Comparison of ENCODE assay signal across 8 cellular contexts in the genomic region with DNA sequence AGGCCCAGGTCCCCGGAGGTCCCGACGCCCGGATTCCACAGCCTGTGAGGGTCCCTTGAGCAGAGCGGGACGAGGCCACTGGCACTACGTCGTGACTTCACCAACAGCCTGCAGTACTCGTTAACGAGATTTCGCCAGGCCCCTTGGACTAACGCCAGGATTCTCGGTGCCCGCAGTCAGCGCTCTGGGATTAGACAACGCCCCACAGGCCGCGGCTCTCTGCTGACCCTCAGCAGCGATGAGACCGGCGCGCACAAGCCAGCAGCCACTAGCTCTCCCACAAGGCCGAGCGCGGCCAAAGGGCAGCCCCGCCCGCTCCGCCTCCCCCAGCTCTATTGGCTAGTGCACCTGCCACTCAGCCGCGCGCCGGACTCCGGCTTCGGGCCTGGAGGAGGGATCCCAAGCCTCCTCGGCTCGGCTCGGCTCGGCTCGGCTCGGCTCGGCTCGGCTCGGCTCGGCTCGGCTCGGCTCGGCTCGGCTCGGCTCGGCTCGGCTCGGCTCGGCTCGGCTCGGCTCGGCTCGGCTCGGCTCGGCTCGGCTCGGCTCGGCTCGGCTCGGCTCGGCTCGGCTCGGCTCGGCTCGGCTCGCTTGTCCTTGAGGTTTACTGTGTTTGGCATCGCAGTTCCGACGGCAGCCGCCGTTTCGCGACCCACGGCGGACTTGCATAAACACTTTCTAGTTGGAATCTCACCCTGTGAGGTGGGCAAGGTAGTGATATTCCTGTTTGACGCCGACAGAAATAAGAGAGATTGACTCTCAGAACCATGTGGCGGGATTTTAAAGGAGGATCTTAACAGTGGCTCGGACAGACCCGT.
A peak's percentile ranks its signal among the peaks of the same experiment; 100 is the strongest.
DNase-seq lines count a peak whose midpoint lies in the region; ATAC-seq, FAIRE-seq and TF ChIP-seq lines count a peak whose summit lies in the region.

No MANE protein-coding gene starts in this region.

- H3K36me3 Mint-ChIP-seq in progenitor cell of endocrine pancreas (ENCODE audit: insufficient read depth), result no peaks in the 10 kb centered on the region

- peak; percentile 33 for FAIRE-seq in GM12891 (lab: Jason Lieb, UNC)

- TF ChIP-seq POLR2A in GM12891 (IDR thresholded peaks at IDR 0.05; ENCODE audit: low read depth, low read length), result peak; percentile 39; the same call in 1 of the 2 replicates

- ATAC-seq in HG02759 (IDR thresholded peaks at IDR 0.05; ENCODE audit: unreplicated experiment) (peak; percentile 100), left cardiac atrium (peak; percentile 99 to 100)

- DNase-seq in GM12891 (ENCODE audit: insufficient read length, low spot score) (peak; percentile 96), NCI-H128 (lab: John Stamatoyannopoulos, UW; ENCODE audit: unreplicated experiment) (peak; percentile 80), T follicular helper cell (ENCODE audit: low read depth) (peak; percentile 87), amniotic epithelial cell (ENCODE audit: low read depth) (peak; percentile 92), left cardiac atrium (peak; percentile 97), progenitor cell of endocrine pancreas (ENCODE audit: low spot score, unreplicated experiment) (peak; percentile 100), ureter (ENCODE audit: low spot score) (peak; percentile 99)

- peak overlapping the region; percentile 82 for H3K4me3 Mint-ChIP-seq in progenitor cell of endocrine pancreas (ENCODE audit: low read depth)

- H3K27ac Mint-ChIP-seq in progenitor cell of endocrine pancreas, result peak overlapping the region; percentile 99

- H3K27me3 Mint-ChIP-seq in progenitor cell of endocrine pancreas, result peaks cover 3% of the 10 kb centered on the region

- intact Hi-C loops in left cardiac atrium (cut with DNase I), result no loop called here

- H3K4me1 Mint-ChIP-seq in progenitor cell of endocrine pancreas (ENCODE audit: low read depth), result peaks cover 16% of the 10 kb centered on the region

- peak; percentile 20 for TF ChIP-seq CTCF in progenitor cell of endocrine pancreas (IDR thresholded peaks at IDR 0.05; ENCODE audit: unreplicated experiment)

- H3K9me3 Mint-ChIP-seq in progenitor cell of endocrine pancreas (ENCODE audit: low read depth), result no peaks in the 10 kb centered on the region

TF ChIP-seq in GM12891, 5 proteins besides CTCF, POLR2A, EP300 and RAD21:
- TF ChIP-seq POU2F2 (IDR thresholded peaks at IDR 0.05; ENCODE audit: low read depth, low read length) (no peak), POLR2AphosphoS5 (IDR thresholded peaks at IDR 0.05; ENCODE audit: low read depth, low read length) (0 out of 2 replicates have a peak, but pooled peaks have one; percentile 46), TAF1 (IDR thresholded peaks at IDR 0.05; ENCODE audit: low read depth, low read length) (peak; percentile 53; the same call in 1 of the 2 replicates), SPI1 (IDR thresholded peaks at IDR 0.05; ENCODE audit: low read depth, low read length) (no peak)
TF ChIP-seq in GM12891: peak in this region for 2.

Comparison
In these comparisons a context has a peak if more than half of its experiments do, and no peak if none do; other contexts are left out.
1. Peak in every context shown above with its lines: DNase-seq and ATAC-seq.